In the genomic region with DNA sequence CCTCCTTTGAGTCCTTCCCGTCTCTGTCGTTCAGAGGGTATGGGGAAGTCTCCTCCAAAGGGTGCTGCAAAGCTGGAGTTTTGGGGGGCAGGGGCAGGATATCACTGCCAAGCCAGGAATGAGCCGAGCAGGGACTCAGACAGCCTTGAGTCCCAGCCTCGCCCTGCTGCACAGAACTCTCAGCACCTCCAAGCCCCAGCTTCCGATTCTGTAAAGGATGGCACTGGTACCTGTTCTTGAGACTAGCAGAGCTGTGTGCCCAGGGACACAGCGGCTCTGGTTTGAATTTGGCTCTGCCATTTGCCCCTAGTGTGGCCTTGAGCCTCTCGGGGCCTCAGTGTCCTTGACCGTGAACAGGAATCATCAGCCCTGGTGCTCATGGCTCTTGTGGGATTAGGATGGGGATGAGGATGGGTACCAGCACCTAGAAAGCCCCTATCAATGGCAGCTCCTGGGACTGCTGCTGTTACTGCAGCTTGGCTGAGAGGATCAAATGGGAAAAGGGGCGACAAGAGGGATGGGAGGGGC, we compare ENCODE assay signal across 11 cellular contexts. TPM values are rescaled to one million over a fixed set of nuclear protein-coding genes. Genes with fewer than 3 reads are reported as not detected.
DNase-seq lines count a peak whose midpoint lies in the region; ATAC-seq and TF ChIP-seq lines count a peak whose summit lies in the region.
"Had no signal": no experiment of that assay in that cellular context is flagged by ENCODE, and none has a peak within 500 bp of the region (broad histone marks: within the 10 kb centered on the region; RNA-seq: fewer than 3 reads in every experiment).

No MANE protein-coding gene starts in this region.

- no peak overlapping the region for H3K27ac ChIP-seq in CD4-positive, alpha-beta T cell (ENCODE audit: low read depth, low read length)
- H3K27ac ChIP-seq in esophagus muscularis mucosa (replicated peaks in 1 of 4), result peak overlapping the region in 3 of 4 donors; percentile 66 to 80 (median 77)

- no peak for ATAC-seq in CD4-positive, alpha-beta T cell (ENCODE audit: poor library complexity)
- ATAC-seq in HG02884 (IDR thresholded peaks at IDR 0.05; ENCODE audit: unreplicated experiment), result no peak

- H3K4me3 ChIP-seq in NT2/D1 (ENCODE audit: insufficient read length, low read depth), result no peak overlapping the region
- H3K4me3 ChIP-seq in esophagus muscularis mucosa, result no peak overlapping the region

- WGBS in esophagus muscularis mucosa, result 79% methylated on average over 6 of the region's 9 CpGs

- H3K36me3 Mint-ChIP-seq in CD4-positive, alpha-beta T cell (ENCODE audit: low read depth), result no peaks in the 10 kb centered on the region
- H3K36me3 Mint-ChIP-seq in osteocyte (ENCODE audit: unreplicated experiment), result no peaks in the 10 kb centered on the region
- H3K36me3 Mint-ChIP-seq: immature natural killer cell had no signal

- H3K27ac Mint-ChIP-seq in CD4-positive, alpha-beta T cell, result no peak overlapping the region
- peak overlapping the region; percentile 87 for H3K27ac Mint-ChIP-seq in osteocyte (ENCODE audit: unreplicated experiment)
- H3K27ac Mint-ChIP-seq: immature natural killer cell had no signal

- peaks cover 15% of the 10 kb centered on the region for H3K4me1 Mint-ChIP-seq in CD4-positive, alpha-beta T cell (ENCODE audit: low read depth)
- peaks cover 46% of the 10 kb centered on the region for H3K4me1 Mint-ChIP-seq in osteocyte (ENCODE audit: unreplicated experiment)

- H3K9me3 Mint-ChIP-seq in CD4-positive, alpha-beta T cell, result no peaks in the 10 kb centered on the region
- H3K9me3 Mint-ChIP-seq in osteocyte (ENCODE audit: unreplicated experiment), result no peaks in the 10 kb centered on the region
- H3K9me3 Mint-ChIP-seq: immature natural killer cell had no signal

- no peaks in the 10 kb centered on the region for H3K36me3 ChIP-seq in NT2/D1 (ENCODE audit: insufficient read depth, insufficient read length, low read length)
- no peaks in the 10 kb centered on the region for H3K36me3 ChIP-seq in esophagus muscularis mucosa
- H3K36me3 ChIP-seq: tibial nerve had no signal

- no peak for TF ChIP-seq CTCF in CD4-positive, alpha-beta T cell (IDR thresholded peaks at IDR 0.05)
- TF ChIP-seq CTCF in esophagus muscularis mucosa (IDR thresholded peaks at IDR 0.05) (no peak), osteocyte (IDR thresholded peaks at IDR 0.05) (no peak)

- peaks cover 59% of the 10 kb centered on the region for H3K27me3 Mint-ChIP-seq in CD4-positive, alpha-beta T cell
- H3K27me3 Mint-ChIP-seq in osteocyte (ENCODE audit: unreplicated experiment), result no peaks in the 10 kb centered on the region

- H3K9me3 ChIP-seq in CD4-positive, alpha-beta T cell (ENCODE audit: control insufficient read depth, low read length), result no peaks in the 10 kb centered on the region
- H3K9me3 ChIP-seq in NT2/D1 (ENCODE audit: insufficient read depth, low read length), result no peaks in the 10 kb centered on the region
- H3K9me3 ChIP-seq in esophagus muscularis mucosa, result no peaks in the 10 kb centered on the region
- H3K9me3 ChIP-seq: tibial nerve had no signal

- TF ChIP-seq EP300 in esophagus muscularis mucosa (IDR thresholded peaks at IDR 0.05), result no peak

- H3K27me3 ChIP-seq in CD4-positive, alpha-beta T cell (ENCODE audit: control insufficient read depth, insufficient read depth, low read length), result peaks cover 48% of the 10 kb centered on the region
- H3K27me3 ChIP-seq in NT2/D1 (ENCODE audit: insufficient read depth, insufficient read length) (peaks cover 23% of the 10 kb centered on the region), esophagus muscularis mucosa (peaks cover 0 to 18% (median 4%) of the 10 kb centered on the region in 4 donors)

- POLR2A ChIA-PET in CD4-positive, alpha-beta T cell (lab: Charles Lee), result no interaction called here

- DNase-seq in CD4-positive, alpha-beta T cell, result peak in 1 of 10 experiments; percentile 30
- no peak for DNase-seq in NT2/D1 (ENCODE audit: low read depth, low spot score)
- no peak for DNase-seq in esophagus muscularis mucosa (ENCODE audit: extremely low spot score)
- DNase-seq in osteocyte (ENCODE audit: extremely low spot score, unreplicated experiment), result no peak
- no peak for DNase-seq in DMS153 treated with DMSO at 0.1 percent for 48 hours (lab: John Stamatoyannopoulos, UW; ENCODE audit: unreplicated experiment)
- DNase-seq in GM19240 (ENCODE audit: insufficient read length, low spot score), result no peak
- no peak for DNase-seq in superior temporal gyrus (ENCODE audit: extremely low spot score)
- DNase-seq: immature natural killer cell had no signal

- H3K4me3 Mint-ChIP-seq in CD4-positive, alpha-beta T cell, result peak overlapping the region; percentile 63
- H3K4me3 Mint-ChIP-seq in osteocyte (ENCODE audit: unreplicated experiment), result peak overlapping the region; percentile 26

- intact Hi-C loops in CD4-positive, alpha-beta T cell (cut with DNase I, micrococcal nuclease), result no loop called here
- intact Hi-C loops in esophagus muscularis mucosa (cut with DNase I), result no loop called here

- CTCF ChIA-PET in CD4-positive, alpha-beta T cell (lab: Charles Lee), result no interaction called here

- H3K4me1 ChIP-seq in NT2/D1 (ENCODE audit: insufficient read depth, insufficient read length) (peaks cover 22% of the 10 kb centered on the region), esophagus muscularis mucosa (peaks cover 29 to 64% (median 58%) of the 10 kb centered on the region in 4 donors)

- no peak for TF ChIP-seq POLR2A in esophagus muscularis mucosa (IDR thresholded peaks at IDR 0.05; ENCODE audit: low read depth)

- peak overlapping the region; percentile 21 for H3K9ac ChIP-seq in NT2/D1 (ENCODE audit: insufficient read length, low read depth)

RNA-seq across cellular contexts. Expression of gene FBLIM1, which starts 1.5 kb away (rescaled TPM):
- total RNA-seq in CD4-positive, alpha-beta T cell, result under 1 TPM in 1 of 2 experiments, not detected in 1; 0.50 TPM
- 100 to 1,000 TPM in 1 of 4 donors, 10 to 100 TPM in 3; 44.9 to 115 (median 71.8) TPM for total RNA-seq in esophagus muscularis mucosa
- 149 and 156 TPM in 2 replicates for total RNA-seq in osteocyte

RNA-seq across cellular contexts. Expression of gene TMEM82, which starts 14.8 kb away (rescaled TPM):
- total RNA-seq in CD4-positive, alpha-beta T cell, result not detected
- total RNA-seq in esophagus muscularis mucosa (not detected), osteocyte (not detected in 2 replicates)
- total RNA-seq: omental fat pad, tibial nerve had no signal

RNA-seq across cellular contexts. Expression of gene SLC25A34, which starts 21.0 kb away (rescaled TPM):
- total RNA-seq in CD4-positive, alpha-beta T cell, result 1 to 10 TPM; 1.9 to 2.8 TPM
- total RNA-seq in esophagus muscularis mucosa (under 1 TPM; 0.66 to 0.97 (median 0.76) TPM), osteocyte (1.3 and 2.8 TPM in 2 replicates)

RNA-seq across cellular contexts. Expression of gene UQCRHL, which starts 50.4 kb away (rescaled TPM):
- under 1 TPM; 0.25 to 0.69 TPM for total RNA-seq in CD4-positive, alpha-beta T cell
- total RNA-seq in esophagus muscularis mucosa, result 1 to 10 TPM in 2 of 4 donors, under 1 TPM in 2; 0.52 to 1.3 (median 0.95) TPM
- total RNA-seq in osteocyte, result 1.5 and 1.6 TPM in 2 replicates

Comparison
In these comparisons a context has a peak if more than half of its experiments do, and no peak if none do; other contexts are left out.
1. RNA of gene FBLIM1, which starts 1.5 kb away (total RNA-seq): 149 to 156 TPM in osteocyte and 44.9 to 115 TPM in esophagus muscularis mucosa; 0.50 TPM in CD4-positive, alpha-beta T cell; every median in the first group is over 10 times any median in the second.